Comparison of ENCODE assay signal across 27 cellular contexts in the genomic region with DNA sequence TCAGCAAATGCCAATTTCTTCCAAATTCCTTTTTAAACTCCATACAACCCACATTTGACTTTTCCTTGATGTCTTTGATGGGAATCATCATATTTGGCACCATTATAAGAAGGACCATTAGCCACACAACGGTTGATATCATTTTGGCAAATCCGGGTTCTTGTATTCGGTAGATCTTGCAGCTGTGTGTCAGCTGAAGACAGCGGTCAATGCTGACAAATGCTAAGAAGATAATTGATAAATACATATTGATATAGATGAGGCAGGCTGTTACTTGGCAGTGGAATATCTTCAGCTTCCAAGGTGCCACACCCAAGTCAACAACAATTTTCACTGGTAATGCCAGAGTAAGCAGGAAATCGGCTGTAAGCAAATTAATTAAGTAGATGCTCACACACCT. TPM values are rescaled to one million over a fixed set of nuclear protein-coding genes. Genes with fewer than 3 reads are reported as not detected.
A peak's percentile ranks its signal among the peaks of the same experiment; 100 is the strongest.
DNase-seq lines count a peak whose midpoint lies in the region; ATAC-seq and TF ChIP-seq lines count a peak whose summit lies in the region.
"Had no signal": no experiment of that assay in that cellular context is flagged by ENCODE, and none has a peak within 500 bp of the region (broad histone marks: within the 10 kb centered on the region; RNA-seq: fewer than 3 reads in every experiment).

No MANE protein-coding gene starts in this region.

- no peak for TF ChIP-seq CTCF in progenitor cell of endocrine pancreas (IDR thresholded peaks at IDR 0.05; ENCODE audit: unreplicated experiment)

- ATAC-seq in activated T-cell treated with anti-CD3 and anti-CD28 coated beads, Interleukin-2, amount 50 U/mL, for 4 hours: no peak
- ATAC-seq: esophagus mucosa, gastroesophageal sphincter, left colon, PC-3 had no signal

- peak overlapping the region; percentile 90 for H3K4me3 Mint-ChIP-seq in activated T-cell treated with anti-CD3 and anti-CD28 coated beads, Interleukin-2, amount 50 U/mL, for 4 hours
- peak overlapping the region; percentile 90 for H3K4me3 Mint-ChIP-seq in activated naive CD8-positive, alpha-beta T cell
- H3K4me3 Mint-ChIP-seq in progenitor cell of endocrine pancreas (ENCODE audit: low read depth): no peak overlapping the region
- H3K4me3 Mint-ChIP-seq: mesothelial cell of epicardium, neural progenitor cell had no signal

- peak overlapping the region; percentile 96 for H3K27ac Mint-ChIP-seq in activated naive CD8-positive, alpha-beta T cell
- H3K27ac Mint-ChIP-seq in progenitor cell of endocrine pancreas: peak overlapping the region; percentile 57
- H3K27ac Mint-ChIP-seq: mesothelial cell of epicardium, neural progenitor cell had no signal

- no peaks in the 10 kb centered on the region for H3K9me3 Mint-ChIP-seq in activated T-cell treated with anti-CD3 and anti-CD28 coated beads, Interleukin-2, amount 50 U/mL, for 4 hours
- H3K9me3 Mint-ChIP-seq in activated naive CD8-positive, alpha-beta T cell (ENCODE audit: low read depth): no peaks in the 10 kb centered on the region
- H3K9me3 Mint-ChIP-seq in progenitor cell of endocrine pancreas (ENCODE audit: low read depth): no peaks in the 10 kb centered on the region
- H3K9me3 Mint-ChIP-seq: mesothelial cell of epicardium, neural progenitor cell had no signal

- H3K4me1 Mint-ChIP-seq in activated T-cell treated with anti-CD3 and anti-CD28 coated beads, Interleukin-2, amount 50 U/mL, for 4 hours (ENCODE audit: low read depth): peaks cover 33% of the 10 kb centered on the region
- H3K4me1 Mint-ChIP-seq in activated naive CD8-positive, alpha-beta T cell (ENCODE audit: low read depth): peaks cover 59% of the 10 kb centered on the region
- peaks cover 13% of the 10 kb centered on the region for H3K4me1 Mint-ChIP-seq in progenitor cell of endocrine pancreas (ENCODE audit: low read depth)
- H3K4me1 Mint-ChIP-seq: neural progenitor cell had no signal

- peaks cover 37% of the 10 kb centered on the region for H3K36me3 Mint-ChIP-seq in activated T-cell treated with anti-CD3 and anti-CD28 coated beads, Interleukin-2, amount 50 U/mL, for 4 hours (ENCODE audit: insufficient read depth)
- H3K36me3 Mint-ChIP-seq in activated naive CD8-positive, alpha-beta T cell: peaks cover 24% of the 10 kb centered on the region
- no peaks in the 10 kb centered on the region for H3K36me3 Mint-ChIP-seq in progenitor cell of endocrine pancreas (ENCODE audit: insufficient read depth)
- H3K36me3 Mint-ChIP-seq: CD4-positive, CD25-positive, alpha-beta regulatory T cell; mesothelial cell of epicardium had no signal

- DNase-seq in activated T-cell treated with anti-CD3 and anti-CD28 coated beads, Interleukin-2, amount 50 U/mL, for 4 hours: no peak
- no peak for DNase-seq in activated T-cell treated with anti-CD3 and anti-CD28 coated beads, Interleukin-2, amount 50 U/mL, for 1 hour
- DNase-seq in NCI-H146 treated with DMSO at 0.1 percent for 48 hours (lab: John Stamatoyannopoulos, UW; ENCODE audit: unreplicated experiment): peak; percentile 26
- DNase-seq in progenitor cell of endocrine pancreas (ENCODE audit: low spot score, unreplicated experiment): no peak
- DNase-seq in SW 1271 (lab: John Stamatoyannopoulos, UW): no peak
- DNase-seq in NOMO-1 (lab: John Stamatoyannopoulos, UW; ENCODE audit: unreplicated experiment in 2 of 2): no peak
- no peak for DNase-seq in dedifferentiated amniotic fluid mesenchymal stem cell (ENCODE audit: extremely low spot score)
- DNase-seq: activated CD4-positive, CD25-positive, alpha-beta regulatory T cell; activated CD8-positive, alpha-beta memory T cell treated with anti-CD3 and anti-CD28 coated beads, Interleukin-2, amount 50 U/mL, for 4 hours; amniotic stem cell; DMS79 treated with DMSO at 0.1 percent for 48 hours; H7; Kasumi-1; left colon; NCI-H1092; NCI-H2107; NCI-H524; PC-3; SHP77 treated with DMSO at 0.1 percent for 48 hours; stimulated activated CD8-positive, alpha-beta memory T cell treated with anti-CD3 and anti-CD28 coated beads, Interleukin-4, amount 100 ng/mL, for 48 hours had no signal

- H3K27me3 Mint-ChIP-seq in activated T-cell treated with anti-CD3 and anti-CD28 coated beads, Interleukin-2, amount 50 U/mL, for 4 hours (ENCODE audit: low read depth): no peaks in the 10 kb centered on the region
- no peaks in the 10 kb centered on the region for H3K27me3 Mint-ChIP-seq in activated naive CD8-positive, alpha-beta T cell
- H3K27me3 Mint-ChIP-seq in progenitor cell of endocrine pancreas: no peaks in the 10 kb centered on the region

RNA-seq across cellular contexts. Expression of gene GPR171, which starts 4.2 kb away (rescaled TPM):
- 10 to 100 TPM; 72.2 to 85.8 (median 75.3) TPM for total RNA-seq in activated T-cell treated with anti-CD3 and anti-CD28 coated beads, Interleukin-2, amount 50 U/mL, for 4 hours
- not detected in 2 replicates for total RNA-seq in progenitor cell of endocrine pancreas
- total RNA-seq: H7, HT1080, mesothelial cell of epicardium, PC-3 had no signal

Comparison
In these comparisons a context has a peak if more than half of its experiments do, and no peak if none do; other contexts are left out.
1. RNA of gene GPR171, which starts 4.2 kb away (total RNA-seq): 72.2 to 85.8 TPM in activated T-cell treated with anti-CD3 and anti-CD28 coated beads, Interleukin-2, amount 50 U/mL, for 4 hours; not detected in progenitor cell of endocrine pancreas; every median in the first group is over 10 times any median in the second.